Comparison of ENCODE assay signal across 19 cellular contexts in the genomic region with DNA sequence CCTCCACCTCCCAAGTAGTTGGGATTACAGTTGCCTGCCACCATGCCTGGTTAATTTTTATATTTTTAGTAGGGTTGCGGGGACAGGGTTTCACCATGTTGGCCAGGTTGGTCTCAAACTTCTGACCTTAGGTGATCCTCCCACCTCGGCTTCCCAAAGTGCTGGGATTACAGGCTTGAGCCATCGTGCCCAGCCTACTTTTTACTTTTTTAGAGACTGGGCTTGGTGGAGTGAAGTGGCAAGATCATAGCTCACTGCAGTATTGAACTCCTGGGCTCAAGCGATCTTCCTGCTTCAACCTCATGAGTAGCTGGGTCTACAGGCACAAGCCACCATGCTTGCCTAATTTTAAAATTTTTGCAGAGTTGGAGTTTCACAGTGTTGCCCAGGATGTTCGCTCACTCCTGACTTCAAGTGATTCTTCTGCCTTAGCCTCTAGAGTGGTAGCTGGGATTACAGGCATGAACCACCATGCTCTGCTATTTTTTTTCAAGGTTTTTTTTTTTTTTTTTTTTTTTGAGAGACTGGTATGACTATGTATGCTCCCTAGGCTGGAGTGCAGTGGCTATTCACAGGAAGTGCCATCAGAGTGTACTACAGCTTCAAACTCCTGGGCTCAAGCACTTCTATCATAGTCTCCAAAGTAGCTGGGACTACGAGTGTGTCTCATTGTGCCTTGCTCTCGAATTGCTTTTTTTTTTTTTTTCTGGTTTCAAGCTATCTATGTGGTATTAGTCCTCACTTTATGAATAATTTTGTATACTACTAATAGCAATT. TPM values are rescaled to one million over a fixed set of nuclear protein-coding genes. Genes with fewer than 3 reads are reported as not detected.
DNase-seq lines count a peak whose midpoint lies in the region; TF ChIP-seq lines count a peak whose summit lies in the region.
"Had no signal": no experiment of that assay in that cellular context is flagged by ENCODE, and none has a peak within 500 bp of the region (broad histone marks: within the 10 kb centered on the region; RNA-seq: fewer than 3 reads in every experiment).

No MANE protein-coding gene starts in this region.

- no peaks in the 10 kb centered on the region for H3K9me3 Mint-ChIP-seq in osteocyte (ENCODE audit: unreplicated experiment)
- H3K9me3 Mint-ChIP-seq: CD8-positive, alpha-beta T cell had no signal

- H3K4me3 Mint-ChIP-seq in osteocyte (ENCODE audit: unreplicated experiment), result no peak overlapping the region
- H3K4me3 Mint-ChIP-seq: CD8-positive, alpha-beta T cell had no signal

- H3K27ac Mint-ChIP-seq in osteocyte (ENCODE audit: unreplicated experiment), result no peak overlapping the region
- H3K27ac Mint-ChIP-seq: CD8-positive, alpha-beta T cell had no signal

- in situ Hi-C loops in SK-MEL-5 (cut with HindIII; ENCODE audit: low pct_unique_long_range_greater_than_20kb, low sequenced_read_pairs), result no loop called here

- H3K4me1 Mint-ChIP-seq in osteocyte (ENCODE audit: unreplicated experiment), result no peaks in the 10 kb centered on the region

- no peaks in the 10 kb centered on the region for H3K27me3 Mint-ChIP-seq in osteocyte (ENCODE audit: unreplicated experiment)

- DNase-seq in DMS53 (lab: John Stamatoyannopoulos, UW) (peak; percentile 49), DMS53 treated with DMSO at 0.1 percent for 48 hours (lab: John Stamatoyannopoulos, UW; ENCODE audit: unreplicated experiment) (no peak), EH (ENCODE audit: low read depth) (peak; percentile 19), SK-MEL-5 (ENCODE audit: low read depth, low spot score) (peak; percentile 15), osteocyte (ENCODE audit: extremely low spot score, unreplicated experiment) (peak; percentile 25), HuH-7 (ENCODE audit: low spot score) (no peak), DMS153 (lab: John Stamatoyannopoulos, UW) (no peak)
- no peak for DNase-seq in stimulated activated CD4-positive, alpha-beta T cell treated with anti-CD3 and anti-CD28 coated beads, Interleukin-2, amount 100 ng/mL, for 24 hours
- DNase-seq: AML-193; C1 segment of cervical spinal cord; CD8-positive, alpha-beta T cell; KG1; NCI-H1092 treated with DMSO at 0.1 percent for 48 hours; NCI-H1436 treated with DMSO at 0.1 percent for 48 hours; NCI-H2029 treated with DMSO at 0.1 percent for 48 hours; NCI-H226; NCI-H510A treated with DMSO at 0.1 percent for 48 hours; NCI-H748 treated with DMSO at 0.1 percent for 48 hours; SJCRH30 had no signal

- H3K36me3 Mint-ChIP-seq in osteocyte (ENCODE audit: unreplicated experiment), result peaks cover 4% of the 10 kb centered on the region

- no peak for TF ChIP-seq CTCF in osteocyte (IDR thresholded peaks at IDR 0.05)

RNA-seq across cellular contexts. Expression of a gene that starts 11.9 kb away (rescaled TPM):
- 46.3 and 46.9 TPM in 2 replicates for total RNA-seq in SK-MEL-5 (2014; rRNA removed; shearing (Covaris generic))
- 24.9 and 33.3 TPM in 2 replicates for polyA plus RNA-seq in SK-MEL-5 (2015; cell fraction: cytosol; rRNA removed)
- polyA plus RNA-seq in SK-MEL-5 (2015; cell fraction: nucleus; rRNA removed), result 17.9 and 19.3 TPM in 2 replicates
- 27.0 and 28.7 TPM in 2 replicates for total RNA-seq in osteocyte

RNA-seq across cellular contexts. Expression of a gene that starts 45.8 kb away (rescaled TPM):
- not detected in 2 replicates for total RNA-seq in SK-MEL-5 (2014; rRNA removed; shearing (Covaris generic))
- polyA plus RNA-seq in SK-MEL-5 (2015; cell fraction: cytosol; rRNA removed), result not detected in 2 replicates
- not detected in 2 replicates for polyA plus RNA-seq in SK-MEL-5 (2015; cell fraction: nucleus; rRNA removed)
- 1.1 and 2.4 TPM in 2 replicates for total RNA-seq in osteocyte
- total RNA-seq: CD8-positive, alpha-beta T cell had no signal

Comparison
In these comparisons a context has a peak if more than half of its experiments do, and no peak if none do; other contexts are left out.
1. DNase-seq: peak in DMS53 (single experiment), EH (single experiment), SK-MEL-5 (single experiment) and osteocyte (single experiment); none in DMS53 treated with DMSO at 0.1 percent for 48 hours (single experiment), HuH-7 (single experiment), stimulated activated CD4-positive, alpha-beta T cell treated with anti-CD3 and anti-CD28 coated beads, Interleukin-2, amount 100 ng/mL, for 24 hours (0 of 2) and DMS153 (single experiment).